Comparison of ENCODE assay signal across 25 cellular contexts in the genomic region with DNA sequence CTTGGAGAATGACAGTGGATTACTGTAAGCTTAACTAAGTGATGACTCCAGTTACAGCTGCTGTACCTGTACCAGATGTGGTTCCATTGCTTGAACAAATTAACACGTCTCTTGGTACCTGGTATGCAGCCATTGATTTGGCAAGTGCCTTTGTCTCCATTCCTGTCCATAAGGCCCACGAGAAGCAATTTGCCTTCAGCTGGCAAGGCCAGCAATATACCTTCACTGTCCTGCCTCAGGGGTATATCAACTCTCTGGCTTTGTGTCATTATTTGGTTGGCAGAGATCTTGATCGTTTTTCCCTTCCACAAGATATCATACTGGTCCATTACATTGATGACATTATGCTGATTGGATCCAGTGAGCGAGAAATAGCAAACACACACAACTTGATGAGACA.
"Had no signal": no experiment of that assay in that cellular context is flagged by ENCODE, and none has a peak within 500 bp of the region (broad histone marks: within the 10 kb centered on the region; RNA-seq: fewer than 3 reads in every experiment).

No MANE protein-coding gene starts in this region.

- H3K27me3 ChIP-seq: stomach, testis, thyroid gland, tibial artery, tibial nerve, transverse colon, upper lobe of left lung, uterus, vagina had no signal

- H3K9me3 ChIP-seq: stomach, suprapubic skin, testis, thoracic aorta, thyroid gland, tibial artery, tibial nerve, transverse colon, upper lobe of left lung, upper lobe of right lung, uterus, vagina had no signal

- FAIRE-seq: urothelium cell line had no signal

- H3K4me3 ChIP-seq: stomach, suprapubic skin, testis, thoracic aorta, thyroid gland, tibial artery, tibial nerve, transverse colon, upper lobe of left lung, upper lobe of right lung, uterus, vagina had no signal

- H3K36me3 ChIP-seq: stomach, suprapubic skin, thoracic aorta, thyroid gland, tibial artery, tibial nerve, transverse colon, upper lobe of left lung, upper lobe of right lung, uterus, vagina had no signal

- H3K27ac ChIP-seq: stomach, suprapubic skin, testis, thoracic aorta, thyroid gland, tibial artery, tibial nerve, transverse colon, upper lobe of left lung, upper lobe of right lung, uterus, vagina had no signal

- DNase-seq: stimulated activated CD4-positive, alpha-beta T cell treated with anti-CD3 and anti-CD28 coated beads, Interleukin-2, amount 100 ng/mL, for 48 hours; stimulated activated CD4-positive, alpha-beta T cell treated with anti-CD3 and anti-CD28 coated beads, Interleukin-4, amount 100 ng/mL, for 1 hour; stimulated activated CD4-positive, alpha-beta T cell treated with anti-CD3 and anti-CD28 coated beads, Interleukin-4, amount 100 ng/mL, for 24 hours; stimulated activated CD4-positive, alpha-beta T cell treated with anti-CD3 and anti-CD28 coated beads, Interleukin-4, amount 100 ng/mL, for 4 hours; stimulated activated CD8-positive, alpha-beta memory T cell treated with anti-CD3 and anti-CD28 coated beads, Interleukin-4, amount 100 ng/mL, for 48 hours; stimulated activated naive B cell treated with anti-CD40 and anti-IgM and Interleukin-4, amounts not matched to agents 10 μg/mL and 1 μg/mL and 100 μg/mL, for 72 hours; stimulated activated naive CD4-positive, alpha-beta T cell; stimulated activated naive CD4-positive, alpha-beta T cell treated with Interleukin-2 at 50 U/mL for 16 hours; stimulated activated naive CD8-positive, alpha-beta T cell treated with anti-CD3 and anti-CD28 coated beads, Interleukin-15, amount 100 ng/mL, for 72 hours; stimulated activated naive CD8-positive, alpha-beta T cell treated with anti-CD3 and anti-CD28 coated beads, Interleukin-15, Interleukin-2, amounts not matched to agents 100 U/mL and 50 U/mL, for 24 hours; stomach; substantia nigra; testis; thyroid gland; tibial artery; transverse colon; trophoblast cell; upper lobe of left lung; upper lobe of right lung; uterus had no signal

- H3K4me1 ChIP-seq: stomach, suprapubic skin, testis, thyroid gland, tibial artery, tibial nerve, transverse colon, upper lobe of left lung, upper lobe of right lung, uterus, vagina had no signal
